24 cellular contexts compared by ENCODE assay signal in the genomic region with DNA sequence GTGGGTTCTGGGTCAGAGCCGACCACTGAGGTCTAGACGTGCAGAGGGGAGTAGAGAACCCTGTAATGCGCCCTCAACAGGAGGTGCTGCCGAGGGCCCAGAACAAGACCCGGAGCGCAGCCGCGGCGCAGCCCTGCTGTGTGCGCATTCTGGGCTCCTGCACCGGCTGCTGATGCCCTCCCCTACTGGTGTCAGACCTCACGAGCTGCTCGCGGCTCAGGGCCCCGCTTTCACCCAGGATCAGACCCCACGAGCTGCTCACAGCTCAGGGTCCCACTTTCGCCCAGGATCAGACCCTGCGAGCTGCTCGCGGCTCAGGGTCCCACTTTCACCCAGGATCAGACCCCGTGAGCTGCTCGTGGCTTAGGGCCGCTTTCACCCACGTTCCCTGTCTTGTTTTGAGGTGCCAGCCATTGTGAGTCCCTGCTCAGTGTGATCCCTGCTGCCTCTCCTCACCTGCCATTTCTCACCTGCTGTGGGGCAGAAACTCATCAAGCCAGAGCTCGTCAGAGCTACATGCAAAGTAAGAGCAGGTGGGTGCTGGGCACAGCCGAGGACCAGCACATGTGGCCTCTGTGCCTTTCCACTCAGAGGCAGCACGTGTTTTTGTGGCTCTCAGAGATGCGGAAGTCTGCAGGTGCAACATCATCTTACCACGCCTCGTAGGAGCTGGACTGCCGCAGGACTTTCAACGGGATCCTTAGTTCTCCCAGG. TPM values are rescaled to one million over a fixed set of nuclear protein-coding genes. Genes with fewer than 3 reads are reported as not detected.
A peak's percentile ranks its signal among the peaks of the same experiment; 100 is the strongest.
DNase-seq lines count a peak whose midpoint lies in the region; ATAC-seq, FAIRE-seq and TF ChIP-seq lines count a peak whose summit lies in the region.
"Had no signal": no experiment of that assay in that cellular context is flagged by ENCODE, and none has a peak within 500 bp of the region (broad histone marks: within the 10 kb centered on the region; RNA-seq: fewer than 3 reads in every experiment).

No MANE protein-coding gene starts in this region.

- no peak overlapping the region for H3K4me2 ChIP-seq in K562 (ENCODE audit: insufficient read depth, low read length)
- H3K4me2 ChIP-seq: BLaER1 treated with 17β-estradiol and CSF1 and Interleukin-3, amounts not matched to agents 10 nM and 100 nM had no signal

- H3K9me3 ChIP-seq in right atrium auricular region: no peaks in the 10 kb centered on the region
- H3K9me3 ChIP-seq in K562 (replicated peaks; ENCODE audit: control insufficient read depth, insufficient read depth, low read depth, low read length): no peaks in the 10 kb centered on the region
- no peaks in the 10 kb centered on the region for H3K9me3 ChIP-seq in BE2C
- H3K9me3 ChIP-seq: BLaER1 treated with 17β-estradiol and CSF1 and Interleukin-3, amounts not matched to agents 10 nM and 100 nM; spleen; upper lobe of right lung had no signal

- in situ Hi-C loops in K562 (cut with MboI): no loop called here

- H3K4me1 ChIP-seq in right atrium auricular region (peaks cover 0 to 1% of the 10 kb centered on the region in 2 donors), K562 (replicated peaks in 1 of 2; ENCODE audit: control insufficient read depth in 2 of 2, insufficient read depth in 2 of 2, low read length in 2 of 2) (peaks cover 2 to 65% of the 10 kb centered on the region in 2 experiments; a peak in 3 of 5 replicates), BE2C (peaks cover 2% of the 10 kb centered on the region)

- no peak overlapping the region for H2AFZ ChIP-seq in K562 (ENCODE audit: low read depth, low read length)

- no TSS peak for BruUV-seq in K562 (replicated peaks; lab: Mats Ljungman, UMichigan)

- H3K9ac ChIP-seq in K562 (ENCODE audit: insufficient read depth in 1 of 2, low read depth in 2 of 2, low read length in 2 of 2): no peak overlapping the region; a peak in 1 of 4 replicates
- H3K9ac ChIP-seq: BLaER1 treated with 17β-estradiol and CSF1 and Interleukin-3, amounts not matched to agents 10 nM and 100 nM had no signal

- POLR2A ChIA-PET in K562 (lab: Yijun Ruan, JAX): no interaction called here

- TF ChIP-seq CTCF in right atrium auricular region (IDR thresholded peaks at IDR 0.05): no peak
- no peak for TF ChIP-seq CTCF in K562 (IDR thresholded peaks at IDR 0.05 in 2 of 3, conservative IDR thresholded peaks at IDR 0.05 in 1 of 3; ENCODE audit: insufficient read depth in 2 of 3, low read depth in 1 of 3, low read length in 3 of 3)
- TF ChIP-seq CTCF in BE2C (IDR thresholded peaks at IDR 0.05; ENCODE audit: low read depth, low read length): no peak

- H3K9me1 ChIP-seq in K562 (ENCODE audit: control insufficient read depth, insufficient read depth, low read length): no peaks in the 10 kb centered on the region

- 93% methylated on average over 23 of the region's 32 CpGs for WGBS in K562 (ENCODE audit: insufficient coverage, low coverage, missing lambda C conversion rate)

- H3K27me3 ChIP-seq in right atrium auricular region (no peaks in the 10 kb centered on the region), K562 (ENCODE audit: control insufficient read depth in 2 of 2, insufficient read depth in 2 of 2, low read length in 2 of 2) (no peaks in the 10 kb centered on the region), BE2C (no peaks in the 10 kb centered on the region)
- H3K27me3 ChIP-seq: BLaER1 treated with 17β-estradiol and CSF1 and Interleukin-3, amounts not matched to agents 10 nM and 100 nM; spleen; upper lobe of right lung had no signal

- no peak for TF ChIP-seq POLR2A in K562 (conservative IDR thresholded peaks at IDR 0.05)

- FAIRE-seq in K562 (lab: Jason Lieb, UNC): no peak
- FAIRE-seq: D721Med, GM18507, H1 had no signal

- no peak overlapping the region for H3K4me3 ChIP-seq in right atrium auricular region
- H3K4me3 ChIP-seq in K562: no peak overlapping the region
- no peak overlapping the region for H3K4me3 ChIP-seq in BE2C (ENCODE audit: low read depth, low read length)
- H3K4me3 ChIP-seq: BLaER1 treated with 17β-estradiol and CSF1 and Interleukin-3, amounts not matched to agents 10 nM and 100 nM; spleen; upper lobe of right lung had no signal

- intact Hi-C loops in left cardiac atrium (cut with DNase I) (no loop called here), K562 (cut with micrococcal nuclease) (no loop called here)

- TF ChIP-seq EP300 in K562 (IDR thresholded peaks at IDR 0.05; ENCODE audit: low read length): no peak

- peak; percentile 15 for DNase-seq in left cardiac atrium
- DNase-seq in right atrium auricular region (ENCODE audit: low spot score): no peak
- peak; percentile 60 to 83 (median 60) for DNase-seq in NCI-H1417 (lab: John Stamatoyannopoulos, UW)
- DNase-seq in K562 (ENCODE audit: extremely low read depth in 1 of 4, low spot score in 3 of 4): no peak
- DNase-seq in substantia nigra (lab: John Stamatoyannopoulos, UW): no peak
- no peak for DNase-seq in NCI-H1092 treated with DMSO at 0.1 percent for 48 hours (lab: John Stamatoyannopoulos, UW)
- DNase-seq in SK-N-DZ (ENCODE audit: low spot score): no peak
- no peak for DNase-seq in BE2C
- DNase-seq: ACHN; activated CD4-positive, alpha-beta T cell treated with anti-CD3 and anti-CD28 coated beads for 1 hour; activated CD8-positive, alpha-beta memory T cell treated with anti-CD3 and anti-CD28 coated beads for 24 hours; activated T-cell treated with anti-CD3 and anti-CD28 coated beads, Interleukin-2, amount 50 U/mL, for 48 hours; effector memory CD8-positive, alpha-beta T cell; mammary epithelial cell; NCI-H1436; NCI-H524 treated with DMSO at 0.1 percent for 48 hours; spleen; stimulated activated CD4-positive, alpha-beta T cell treated with anti-CD3 and anti-CD28 coated beads, Interleukin-4, amount 100 ng/mL, for 1 hour; upper lobe of right lung had no signal

- no peak for TF ChIP-seq RAD21 in K562 (CRISPR knock-in tag; conservative IDR thresholded peaks at IDR 0.05 in 1 of 2, IDR thresholded peaks at IDR 0.05 in 1 of 2)

- CTCF ChIA-PET in K562 (lab: Yijun Ruan, JAX; ENCODE audit: low intra/inter-chr PET ratio): no interaction called here

- ATAC-seq in left cardiac atrium (no peak), K562 (no peak)
- ATAC-seq: effector memory CD8-positive, alpha-beta T cell; upper lobe of right lung had no signal

- H3K27ac ChIP-seq in right atrium auricular region (no peak overlapping the region), K562 (ENCODE audit: extremely low read depth, low read depth, low read length) (no peak overlapping the region), substantia nigra (ENCODE audit: low read depth, low read length, poor library complexity, severe bottlenecking) (peak overlapping the region; percentile 57)
- H3K27ac ChIP-seq: BLaER1 treated with 17β-estradiol and CSF1 and Interleukin-3, amounts not matched to agents 10 nM and 100 nM; HL-60; upper lobe of right lung had no signal

- no peaks in the 10 kb centered on the region for H4K20me1 ChIP-seq in K562 (replicated peaks; ENCODE audit: control insufficient read depth, insufficient read depth, low read length)

- no peaks in the 10 kb centered on the region for H3K79me2 ChIP-seq in K562 (ENCODE audit: control insufficient read depth, insufficient read depth, low read length)

- peaks cover 35% of the 10 kb centered on the region for H3K36me3 ChIP-seq in right atrium auricular region
- H3K36me3 ChIP-seq in K562 (ENCODE audit: control insufficient read depth, insufficient read depth, low read length): peaks cover 25% of the 10 kb centered on the region; the same call in 2 of the 3 replicates
- peaks cover 29% of the 10 kb centered on the region for H3K36me3 ChIP-seq in BE2C

TF ChIP-seq in K562, 482 proteins besides CTCF, POLR2A, EP300 and RAD21:
- TF ChIP-seq, protein P1, sequence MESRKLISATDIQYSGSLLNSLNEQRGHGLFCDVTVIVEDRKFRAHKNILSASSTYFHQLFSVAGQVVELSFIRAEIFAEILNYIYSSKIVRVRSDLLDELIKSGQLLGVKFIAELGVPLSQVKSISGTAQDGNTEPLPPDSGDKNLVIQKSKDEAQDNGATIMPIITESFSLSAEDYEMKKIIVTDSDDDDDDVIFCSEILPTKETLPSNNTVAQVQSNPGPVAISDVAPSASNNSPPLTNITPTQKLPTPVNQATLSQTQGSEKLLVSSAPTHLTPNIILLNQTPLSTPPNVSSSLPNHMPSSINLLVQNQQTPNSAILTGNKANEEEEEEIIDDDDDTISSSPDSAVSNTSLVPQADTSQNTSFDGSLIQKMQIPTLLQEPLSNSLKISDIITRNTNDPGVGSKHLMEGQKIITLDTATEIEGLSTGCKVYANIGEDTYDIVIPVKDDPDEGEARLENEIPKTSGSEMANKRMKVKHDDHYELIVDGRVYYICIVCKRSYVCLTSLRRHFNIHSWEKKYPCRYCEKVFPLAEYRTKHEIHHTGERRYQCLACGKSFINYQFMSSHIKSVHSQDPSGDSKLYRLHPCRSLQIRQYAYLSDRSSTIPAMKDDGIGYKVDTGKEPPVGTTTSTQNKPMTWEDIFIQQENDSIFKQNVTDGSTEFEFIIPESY (CRISPR knock-in tag; IDR thresholded peaks at IDR 0.05): peak; percentile 54
- TF ChIP-seq MCM5 (IDR thresholded peaks at IDR 0.05; ENCODE audit: low read depth): no peak
TF ChIP-seq in K562: peak in this region for 1.

RNA-seq across cellular contexts. Expression of a gene that starts 47.0 kb away (rescaled TPM):
- total RNA-seq in left cardiac atrium: 1 to 10 TPM in 1 of 2 donors, under 1 TPM in 1; 0.65 to 1.4 TPM
- 1 to 10 TPM in 1 of 2 donors, under 1 TPM in 1; 0.59 to 2.7 TPM for total RNA-seq in right atrium auricular region
- total RNA-seq in K562 (2011; cell fraction: chromatin; rRNA removed; ENCODE audit: low replicate concordance): 0.26 and 0.49 TPM in 2 replicates
- total RNA-seq in K562 (2011; cell fraction: nucleolus; rRNA removed): 0.13 and 0.33 TPM in 2 replicates
- total RNA-seq in K562 (2011; cell fraction: nucleoplasm; rRNA removed): 0.22 and 0.23 TPM in 2 replicates
- 0.05 TPM in 1 of 2 replicates, not detected in the other for total RNA-seq in K562 (2014; rRNA removed)
- total RNA-seq in K562 (2014; rRNA removed; fragmentation: Illumina TruSeq; extraction: Trizol): not detected in 2 replicates
- total RNA-seq in K562 (2015; rRNA removed; fragmentation: Illumina TruSeq; extraction: Trizol): 0.04 TPM in 1 of 2 replicates, not detected in the other
- total RNA-seq in K562 (2021): 0.13 and 0.24 TPM in 2 replicates
- not detected in 2 replicates for polyA plus RNA-seq in K562 (2011; rRNA removed)
- 0.03 and 0.06 TPM in 2 replicates for polyA plus RNA-seq in K562 (2011; cell fraction: cytosol; rRNA removed)
- polyA plus RNA-seq in K562 (2011; cell fraction: nucleus; rRNA removed): 0.11 TPM in 2 replicates
- polyA plus RNA-seq in K562 (2012): 0.13 and 0.36 TPM in 2 replicates
- polyA plus RNA-seq in K562 (2014; fragmentation: Illumina TruSeq; extraction: Trizol): 0.06 and 0.10 TPM in 2 replicates
- not detected for polyA plus RNA-seq in K562 (2014; fragmentation: Nextera tagmentation; extraction: Ambion mirVana)
- 0.05 TPM in 2 replicates for polyA plus RNA-seq in K562 (2014; rRNA removed)
- polyA minus RNA-seq in K562 (2011; rRNA and poly(A)+ RNA removed): not detected in 2 replicates
- not detected in 2 replicates for polyA minus RNA-seq in K562 (2011; cell fraction: cytosol; rRNA and poly(A)+ RNA removed)
- 0.11 TPM in 1 of 2 replicates, not detected in the other for polyA minus RNA-seq in K562 (2011; cell fraction: nucleus; rRNA and poly(A)+ RNA removed)
- polyA plus RNA-seq in SK-N-DZ (2014; cell fraction: cytosol; rRNA removed): not detected in 2 replicates
- polyA plus RNA-seq in SK-N-DZ (2014; cell fraction: nucleus; rRNA removed): not detected in 2 replicates
- polyA plus RNA-seq in BE2C (2012; ENCODE audit: insufficient read depth, insufficient read length, low read depth): not detected

Comparison
In these comparisons a context has a peak if more than half of its experiments do, and no peak if none do; other contexts are left out.
1. DNase-seq: peak in left cardiac atrium (single experiment) and NCI-H1417 (3 of 3); none in right atrium auricular region (single experiment), K562 (0 of 4), substantia nigra (0 of 49), NCI-H1092 treated with DMSO at 0.1 percent for 48 hours (single experiment), SK-N-DZ (single experiment) and BE2C (single experiment).